In the genomic region with DNA sequence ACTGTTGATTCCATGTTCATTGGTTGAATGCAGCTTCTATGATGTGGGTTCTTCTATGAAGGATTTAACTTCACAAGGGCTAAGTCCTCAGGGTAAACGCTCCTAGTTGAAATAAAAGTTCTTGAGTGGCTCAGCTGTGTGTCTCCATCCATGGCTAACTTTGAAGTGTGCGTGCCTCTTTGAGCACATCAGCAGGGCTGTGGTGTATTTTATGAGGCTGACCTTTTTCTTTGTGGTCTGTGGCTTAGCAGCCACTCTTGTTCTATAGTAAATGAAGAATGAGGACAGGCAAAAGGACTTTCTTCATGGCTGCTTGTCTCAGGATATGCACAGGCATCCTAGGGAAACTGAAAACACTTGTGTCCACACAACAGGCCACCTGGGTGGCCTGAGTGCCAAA, we compare ENCODE assay signal across 1 cellular context.
TF ChIP-seq lines count a peak whose summit lies in the region.

No MANE protein-coding gene starts in this region.

TF ChIP-seq in GM23338, 12 proteins besides CTCF, POLR2A, EP300 and RAD21 (continued from another document):
- no peak for TF ChIP-seq ZNF462 (CRISPR knock-in tag; IDR thresholded peaks at IDR 0.05)
- TF ChIP-seq NANOG (IDR thresholded peaks at IDR 0.05; ENCODE audit: borderline replicate concordance) = no peak
- TF ChIP-seq ZNF114 (CRISPR knock-in tag; IDR thresholded peaks at IDR 0.05) = no peak
- TF ChIP-seq STAT1 (IDR thresholded peaks at IDR 0.05; ENCODE audit: unreplicated experiment) = no peak
- no peak for TF ChIP-seq JUNB (IDR thresholded peaks at IDR 0.05; ENCODE audit: unreplicated experiment)
- TF ChIP-seq, protein P1, sequence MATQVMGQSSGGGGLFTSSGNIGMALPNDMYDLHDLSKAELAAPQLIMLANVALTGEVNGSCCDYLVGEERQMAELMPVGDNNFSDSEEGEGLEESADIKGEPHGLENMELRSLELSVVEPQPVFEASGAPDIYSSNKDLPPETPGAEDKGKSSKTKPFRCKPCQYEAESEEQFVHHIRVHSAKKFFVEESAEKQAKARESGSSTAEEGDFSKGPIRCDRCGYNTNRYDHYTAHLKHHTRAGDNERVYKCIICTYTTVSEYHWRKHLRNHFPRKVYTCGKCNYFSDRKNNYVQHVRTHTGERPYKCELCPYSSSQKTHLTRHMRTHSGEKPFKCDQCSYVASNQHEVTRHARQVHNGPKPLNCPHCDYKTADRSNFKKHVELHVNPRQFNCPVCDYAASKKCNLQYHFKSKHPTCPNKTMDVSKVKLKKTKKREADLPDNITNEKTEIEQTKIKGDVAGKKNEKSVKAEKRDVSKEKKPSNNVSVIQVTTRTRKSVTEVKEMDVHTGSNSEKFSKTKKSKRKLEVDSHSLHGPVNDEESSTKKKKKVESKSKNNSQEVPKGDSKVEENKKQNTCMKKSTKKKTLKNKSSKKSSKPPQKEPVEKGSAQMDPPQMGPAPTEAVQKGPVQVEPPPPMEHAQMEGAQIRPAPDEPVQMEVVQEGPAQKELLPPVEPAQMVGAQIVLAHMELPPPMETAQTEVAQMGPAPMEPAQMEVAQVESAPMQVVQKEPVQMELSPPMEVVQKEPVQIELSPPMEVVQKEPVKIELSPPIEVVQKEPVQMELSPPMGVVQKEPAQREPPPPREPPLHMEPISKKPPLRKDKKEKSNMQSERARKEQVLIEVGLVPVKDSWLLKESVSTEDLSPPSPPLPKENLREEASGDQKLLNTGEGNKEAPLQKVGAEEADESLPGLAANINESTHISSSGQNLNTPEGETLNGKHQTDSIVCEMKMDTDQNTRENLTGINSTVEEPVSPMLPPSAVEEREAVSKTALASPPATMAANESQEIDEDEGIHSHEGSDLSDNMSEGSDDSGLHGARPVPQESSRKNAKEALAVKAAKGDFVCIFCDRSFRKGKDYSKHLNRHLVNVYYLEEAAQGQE (IDR thresholded peaks at IDR 0.05; ENCODE audit: unreplicated experiment) = no peak
- TF ChIP-seq EZH2 (IDR thresholded peaks at IDR 0.05; ENCODE audit: low read depth, unreplicated experiment) = no peak
